ENCODE assay signal across 9 cellular contexts in the genomic region with DNA sequence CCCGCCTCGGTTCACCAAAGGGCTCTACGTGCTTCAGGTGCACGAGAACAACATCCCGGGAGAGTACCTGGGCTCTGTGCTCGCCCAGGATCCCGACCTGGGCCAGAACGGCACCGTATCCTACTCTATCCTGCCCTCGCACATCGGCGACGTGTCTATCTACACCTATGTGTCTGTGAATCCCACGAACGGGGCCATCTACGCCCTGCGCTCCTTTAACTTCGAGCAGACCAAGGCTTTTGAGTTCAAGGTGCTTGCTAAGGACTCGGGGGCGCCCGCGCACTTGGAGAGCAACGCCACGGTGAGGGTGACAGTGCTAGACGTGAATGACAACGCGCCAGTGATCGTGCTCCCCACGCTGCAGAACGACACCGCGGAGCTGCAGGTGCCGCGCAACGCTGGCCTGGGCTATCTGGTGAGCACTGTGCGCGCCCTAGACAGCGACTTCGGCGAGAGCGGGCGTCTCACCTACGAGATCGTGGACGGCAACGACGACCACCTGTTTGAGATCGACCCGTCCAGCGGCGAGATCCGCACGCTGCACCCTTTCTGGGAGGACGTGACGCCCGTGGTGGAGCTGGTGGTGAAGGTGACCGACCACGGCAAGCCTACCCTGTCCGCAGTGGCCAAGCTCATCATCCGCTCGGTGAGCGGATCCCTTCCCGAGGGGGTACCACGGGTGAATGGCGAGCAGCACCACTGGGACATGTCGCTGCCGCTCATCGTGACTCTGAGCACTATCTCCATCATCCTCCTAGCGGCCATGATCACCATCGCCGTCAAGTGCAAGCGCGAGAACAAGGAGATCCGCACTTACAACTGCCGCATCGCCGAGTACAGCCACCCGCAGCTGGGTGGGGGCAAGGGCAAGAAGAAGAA. TPM values are rescaled to one million over a fixed set of nuclear protein-coding genes. Genes with fewer than 3 reads are reported as not detected.
A peak's percentile ranks its signal among the peaks of the same experiment; 100 is the strongest.
DNase-seq lines count a peak whose midpoint lies in the region; TF ChIP-seq lines count a peak whose summit lies in the region.
"Had no signal": no experiment of that assay in that cellular context is flagged by ENCODE, and none has a peak within 500 bp of the region (broad histone marks: within the 10 kb centered on the region; RNA-seq: fewer than 3 reads in every experiment).

No MANE protein-coding gene starts in this region.

- H3K36me3 ChIP-seq in esophagus (ENCODE audit: control insufficient read depth in 2 of 2, insufficient read depth in 2 of 2, low read length in 1 of 2) (no peaks in the 10 kb centered on the region), thyroid gland (no peaks in the 10 kb centered on the region)

- DNase-seq in activated CD4-positive, alpha-beta T cell treated with anti-CD3 and anti-CD28 coated beads, Interleukin-2, amount 10 ng/mL, durations not matched to agents 7 days and 5 days: no peak
- DNase-seq in activated CD4-positive, alpha-beta T cell treated with anti-CD3 and anti-CD28 coated beads, Interleukin-2, amount 50 U/mL, for 4 hours: no peak
- DNase-seq in mesothelial cell of epicardium (ENCODE audit: low spot score in 2 of 2, unreplicated experiment in 2 of 2) (no peak), thyroid gland (no peak), DMS 273 (lab: John Stamatoyannopoulos, UW; ENCODE audit: unreplicated experiment) (no peak), HuH-7.5 (ENCODE audit: low spot score) (no peak), Kasumi-1 (lab: John Stamatoyannopoulos, UW) (no peak)
- DNase-seq: foreskin melanocyte had no signal

- intact Hi-C loops in thyroid gland (cut with DNase I): no loop called here

- POLR2A ChIA-PET in activated CD4-positive, alpha-beta T cell treated with anti-CD3 and anti-CD28 coated beads, Interleukin-2, amount 10 ng/mL, durations not matched to agents 7 days and 5 days (lab: Charles Lee): no interaction called here

- H3K9me3 Mint-ChIP-seq in activated CD4-positive, alpha-beta T cell treated with anti-CD3 and anti-CD28 coated beads, Interleukin-2, amount 10 ng/mL, durations not matched to agents 7 days and 5 days: peaks cover 3% of the 10 kb centered on the region
- no peaks in the 10 kb centered on the region for H3K9me3 Mint-ChIP-seq in mesothelial cell of epicardium

- peaks cover 6% of the 10 kb centered on the region for H3K36me3 Mint-ChIP-seq in activated CD4-positive, alpha-beta T cell treated with anti-CD3 and anti-CD28 coated beads, Interleukin-2, amount 10 ng/mL, durations not matched to agents 7 days and 5 days (ENCODE audit: low read depth)
- peaks cover 3% of the 10 kb centered on the region for H3K36me3 Mint-ChIP-seq in mesothelial cell of epicardium

- H3K9me3 ChIP-seq in esophagus (ENCODE audit: control insufficient read depth in 2 of 2, insufficient read depth in 1 of 2, low read depth in 1 of 2, low read length in 1 of 2) (peaks cover 3 to 28% of the 10 kb centered on the region in 2 donors), thyroid gland (no peaks in the 10 kb centered on the region)

- CTCF ChIA-PET in activated CD4-positive, alpha-beta T cell treated with anti-CD3 and anti-CD28 coated beads, Interleukin-2, amount 10 ng/mL, durations not matched to agents 7 days and 5 days (lab: Charles Lee): interaction anchor here (1.0 kb wide), 1 partner anchor 10 kb away, joined by 4 read pairs; no protein-coding TSS in a partner anchor

- H3K4me1 Mint-ChIP-seq in activated CD4-positive, alpha-beta T cell treated with anti-CD3 and anti-CD28 coated beads, Interleukin-2, amount 10 ng/mL, durations not matched to agents 7 days and 5 days: peaks cover 19% of the 10 kb centered on the region
- peaks cover 61% of the 10 kb centered on the region for H3K4me1 Mint-ChIP-seq in mesothelial cell of epicardium

- 17 to 18% methylated on average over 78 of the region's 78 CpGs for WGBS in esophagus, 2 donors
- 3 to 13% methylated on average over 16 to 40 of the region's 78 CpGs for WGBS in thyroid gland, 2 donors

- TF ChIP-seq CTCF in mesothelial cell of epicardium (IDR thresholded peaks at IDR 0.05; ENCODE audit: unreplicated experiment) (no peak), thyroid gland (IDR thresholded peaks at IDR 0.05) (peak in 1 of 6 experiments; percentile 5)

- H3K27ac Mint-ChIP-seq in activated CD4-positive, alpha-beta T cell treated with anti-CD3 and anti-CD28 coated beads, Interleukin-2, amount 10 ng/mL, durations not matched to agents 7 days and 5 days: peak overlapping the region; percentile 62
- no peak overlapping the region for H3K27ac Mint-ChIP-seq in mesothelial cell of epicardium

- H3K4me3 Mint-ChIP-seq in activated CD4-positive, alpha-beta T cell treated with anti-CD3 and anti-CD28 coated beads, Interleukin-2, amount 10 ng/mL, durations not matched to agents 7 days and 5 days: peak overlapping the region; percentile 32
- peak overlapping the region; percentile 89 for H3K4me3 Mint-ChIP-seq in mesothelial cell of epicardium

- H3K27me3 Mint-ChIP-seq in activated CD4-positive, alpha-beta T cell treated with anti-CD3 and anti-CD28 coated beads, Interleukin-2, amount 10 ng/mL, durations not matched to agents 7 days and 5 days: peaks cover 50% of the 10 kb centered on the region
- H3K27me3 Mint-ChIP-seq in mesothelial cell of epicardium (ENCODE audit: low read depth): peaks cover 36% of the 10 kb centered on the region

- H3K27me3 ChIP-seq in esophagus (ENCODE audit: control insufficient read depth in 1 of 2, insufficient read depth in 2 of 2, low read length in 2 of 2) (peaks cover 0 to 27% of the 10 kb centered on the region in 2 donors), thyroid gland (peaks cover 24% of the 10 kb centered on the region)

- TF ChIP-seq POLR2A in thyroid gland (IDR thresholded peaks at IDR 0.05): no peak

- H3K4me3 ChIP-seq in esophagus (ENCODE audit: low read depth in 1 of 2, low read length in 2 of 2): peak overlapping the region; percentile 12 to 46
- H3K4me3 ChIP-seq in thyroid gland (replicated peaks in 1 of 3): peak overlapping the region in 1 of 3 donors; percentile 30

- H3K4me1 ChIP-seq in esophagus (ENCODE audit: control insufficient read depth in 2 of 2, insufficient read depth in 2 of 2, low read length in 1 of 2) (peaks cover 3 to 7% of the 10 kb centered on the region in 2 donors), thyroid gland (peaks cover 17 to 19% of the 10 kb centered on the region in 2 donors)

- H3K27ac ChIP-seq in esophagus (ENCODE audit: low read depth in 2 of 2, low read length in 1 of 2) (peak overlapping the region in 1 of 2 donors; percentile 10), thyroid gland (peak overlapping the region in 2 of 3 donors; percentile 6 to 50)

RNA-seq across cellular contexts. Expression of gene PCDH17, which starts 2.6 kb away (rescaled TPM):
- total RNA-seq in activated CD4-positive, alpha-beta T cell treated with anti-CD3 and anti-CD28 coated beads, Interleukin-2, amount 10 ng/mL, durations not matched to agents 7 days and 5 days: not detected
- under 1 TPM; 0.22 to 0.36 TPM for polyA plus RNA-seq in esophagus
- total RNA-seq in mesothelial cell of epicardium (9.3 to 9.6 TPM (median 9.4 TPM) in 3 replicates), thyroid gland (10 to 100 TPM in 1 of 4 donors, 1 to 10 TPM in 3; 2.3 to 26.0 (median 3.7) TPM)
